In the genomic region with DNA sequence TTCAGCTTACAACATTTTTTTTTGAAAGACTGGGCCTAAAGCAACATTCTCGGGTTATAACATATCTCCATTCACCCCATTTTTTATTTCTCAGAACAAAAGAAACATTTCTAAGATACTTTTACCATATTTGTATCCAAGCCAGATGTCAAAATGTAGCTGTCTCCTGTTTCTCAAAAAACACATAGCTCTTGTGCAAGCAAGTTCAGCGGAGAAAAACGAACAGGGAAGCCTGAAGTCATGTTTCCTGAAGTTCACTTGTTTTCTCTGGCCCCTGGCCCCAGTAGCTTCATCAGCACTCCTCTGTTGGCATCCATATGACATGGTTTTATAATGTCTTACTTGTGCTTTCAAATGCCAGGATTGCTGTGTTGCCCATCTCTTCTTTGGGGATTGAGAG, we compare ENCODE assay signal across 1 cellular context.
TF ChIP-seq lines count a peak whose summit lies in the region.

No MANE protein-coding gene starts in this region.

TF ChIP-seq in endothelial cell of umbilical vein, 7 proteins besides CTCF, POLR2A, EP300 and RAD21:
- TF ChIP-seq MYC (IDR thresholded peaks at IDR 0.05; ENCODE audit: low read depth, low read length) (no peak), JUN (IDR thresholded peaks at IDR 0.05; ENCODE audit: borderline replicate concordance, insufficient read depth, insufficient read length, low read depth) (no peak), FOS (IDR thresholded peaks at IDR 0.05; ENCODE audit: borderline replicate concordance, insufficient read depth, low read length) (no peak), POLR2AphosphoS5 (IDR thresholded peaks at IDR 0.05; ENCODE audit: insufficient read depth, low read depth, low read length) (no peak), EZH2 (IDR thresholded peaks at IDR 0.05; ENCODE audit: borderline replicate concordance, low read depth, low read length, severe bottlenecking) (no peak), GATA2 (IDR thresholded peaks at IDR 0.05; ENCODE audit: insufficient read depth, insufficient read length, low read depth, low read length) (no peak)
- TF ChIP-seq, protein P1, sequence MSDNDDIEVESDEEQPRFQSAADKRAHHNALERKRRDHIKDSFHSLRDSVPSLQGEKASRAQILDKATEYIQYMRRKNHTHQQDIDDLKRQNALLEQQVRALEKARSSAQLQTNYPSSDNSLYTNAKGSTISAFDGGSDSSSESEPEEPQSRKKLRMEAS (IDR thresholded peaks at IDR 0.05; ENCODE audit: insufficient read depth, insufficient read length): no peak
